2 cellular contexts compared by ENCODE assay signal in genomic region chr18:45755936-45756335, GRCh38.
TF ChIP-seq lines count a peak whose summit lies in the region.

No MANE protein-coding gene starts in this region.

TF ChIP-seq in SK-N-SH, 30 proteins besides CTCF, POLR2A, EP300 and RAD21 (continued from another document):
- 0 out of 2 replicates have a peak, but pooled peaks have one; percentile 7 for TF ChIP-seq PBX3 (IDR thresholded peaks at IDR 0.05)
- TF ChIP-seq EZH2phosphoT487 (IDR thresholded peaks at IDR 0.05; ENCODE audit: borderline replicate concordance, low read depth): no peak
- TF ChIP-seq IRF3 (IDR thresholded peaks at IDR 0.05; ENCODE audit: low read depth, low read length): no peak

TF ChIP-seq in SK-N-SH treated with all-trans-retinoic acid at 6 μM for 48 hours, 23 proteins besides CTCF, POLR2A, EP300 and RAD21 (continued from another document):
- TF ChIP-seq TSHZ2 (CRISPR knock-in tag; IDR thresholded peaks at IDR 0.05) (no peak), ZFP30 (CRISPR knock-in tag; IDR thresholded peaks at IDR 0.05) (no peak), ZNF8 (CRISPR knock-in tag; IDR thresholded peaks at IDR 0.05) (no peak), GLIS3 (CRISPR knock-in tag; IDR thresholded peaks at IDR 0.05) (no peak), POU6F1 (CRISPR knock-in tag; IDR thresholded peaks at IDR 0.05; ENCODE audit: borderline replicate concordance, low read depth) (no peak), OSR1 (CRISPR knock-in tag; IDR thresholded peaks at IDR 0.05) (no peak), PPARA (CRISPR knock-in tag; IDR thresholded peaks at IDR 0.05; ENCODE audit: borderline replicate concordance) (no peak), CREB5 (CRISPR knock-in tag; IDR thresholded peaks at IDR 0.05; ENCODE audit: low read depth) (no peak)
